In genomic region chr13:24280722-24281121, GRCh38 we compare ENCODE assay signal across 11 cellular contexts. TPM values are rescaled to one million over a fixed set of nuclear protein-coding genes. Genes with fewer than 3 reads are reported as not detected.
A peak's percentile ranks its signal among the peaks of the same experiment; 100 is the strongest.
DNase-seq lines count a peak whose midpoint lies in the region; ATAC-seq, FAIRE-seq and TF ChIP-seq lines count a peak whose summit lies in the region.
"Had no signal": no experiment of that assay in that cellular context is flagged by ENCODE, and none has a peak within 500 bp of the region (broad histone marks: within the 10 kb centered on the region; RNA-seq: fewer than 3 reads in every experiment).

No MANE protein-coding gene starts in this region.

- H3K9me3 ChIP-seq in HAP-1, result no peaks in the 10 kb centered on the region

- no peak for FAIRE-seq in D721Med (lab: Jason Lieb, UNC)

- H3K27me3 ChIP-seq in HAP-1 (ENCODE audit: low read depth), result no peaks in the 10 kb centered on the region

- no peaks in the 10 kb centered on the region for H3K36me3 ChIP-seq in HAP-1 (replicated peaks)

- H3K4me1 ChIP-seq in HAP-1, result no peaks in the 10 kb centered on the region

- ATAC-seq in GM19467 (IDR thresholded peaks at IDR 0.05; ENCODE audit: unreplicated experiment) (peak; percentile 48), left colon (peak; percentile 4)

- no peak for TF ChIP-seq CTCF in D721Med (IDR thresholded peaks at IDR 0.05; ENCODE audit: insufficient read depth, missing control alignments)
- TF ChIP-seq CTCF in GM13977 (IDR thresholded peaks at IDR 0.05; ENCODE audit: extremely low read depth, insufficient read depth, missing control alignments), result no peak

- intact Hi-C loops in left colon (cut with DNase I, micrococcal nuclease), result no loop called here

- no peak overlapping the region for H3K4me3 ChIP-seq in HAP-1

- peak in 9 of 14 donors; percentile 28 to 59 (median 52) for DNase-seq in C1 segment of cervical spinal cord (lab: John Stamatoyannopoulos, UW)
- peak; percentile 85 for DNase-seq in MV-4-11 (lab: John Stamatoyannopoulos, UW)
- no peak for DNase-seq in left colon
- DNase-seq in D721Med (ENCODE audit: insufficient read length, low spot score), result no peak
- DNase-seq in GM13977 (ENCODE audit: low spot score), result no peak
- DNase-seq in NCI-H1694 (lab: John Stamatoyannopoulos, UW), result no peak
- DNase-seq in HAP-1 (ENCODE audit: low spot score in 2 of 2), result no peak
- DNase-seq: activated CD4-positive, alpha-beta T cell treated with anti-CD3 and anti-CD28 coated beads for 48 hours had no signal

- in situ Hi-C loops in GM13977 (cut with MboI; ENCODE audit: low pct_unique_long_range_greater_than_20kb, low sequenced_read_pairs, unreplicated experiment), result no loop called here
- in situ Hi-C loops in HAP-1 (cut with MboI; ENCODE audit: low sequenced_read_pairs), result no loop called here

RNA-seq across cellular contexts. Expression of gene C1QTNF9, which starts 28.7 kb away (rescaled TPM):
- total RNA-seq in left colon, result under 1 TPM in 1 of 2 donors, not detected in 1; 0.45 TPM
- total RNA-seq: chondrocyte, progenitor cell of endocrine pancreas had no signal

Comparison
In these comparisons a context has a peak if more than half of its experiments do, and no peak if none do; other contexts are left out.
1. DNase-seq: peak in C1 segment of cervical spinal cord (9 of 14) and MV-4-11 (single experiment); none in left colon (0 of 2), D721Med (single experiment), GM13977 (single experiment), NCI-H1694 (single experiment) and HAP-1 (0 of 2).